11 cellular contexts compared by ENCODE assay signal in genomic region chr14:56131865-56132830, GRCh38. TPM values are rescaled to one million over a fixed set of nuclear protein-coding genes. Genes with fewer than 3 reads are reported as not detected.
DNase-seq lines count a peak whose midpoint lies in the region; ATAC-seq and TF ChIP-seq lines count a peak whose summit lies in the region.
"Had no signal": no experiment of that assay in that cellular context is flagged by ENCODE, and none has a peak within 500 bp of the region (broad histone marks: within the 10 kb centered on the region; RNA-seq: fewer than 3 reads in every experiment).

No MANE protein-coding gene starts in this region.

- H3K4ac ChIP-seq in mesendoderm (ENCODE audit: low read depth, low read length): no peak overlapping the region

- H3K23ac ChIP-seq in mesendoderm (ENCODE audit: low read length): no peak overlapping the region

- H3K27me3 ChIP-seq in BLaER1 treated with 17β-estradiol and CSF1 and Interleukin-3, amounts not matched to agents 10 nM and 100 nM: no peaks in the 10 kb centered on the region
- no peaks in the 10 kb centered on the region for H3K27me3 ChIP-seq in DND-41 (ENCODE audit: insufficient read depth, low read length, poor library complexity)
- no peaks in the 10 kb centered on the region for H3K27me3 ChIP-seq in mesendoderm (ENCODE audit: insufficient read depth, low read length, poor library complexity)

- CTCF ChIA-PET in T-cell (lab: Charles Lee): interaction anchor here (0.8 to 1.2 kb wide), 2 partner anchors 9 to 398 kb away, joined by 3 read pairs; no protein-coding TSS in a partner anchor

- H3K9ac ChIP-seq in BLaER1 treated with 17β-estradiol and CSF1 and Interleukin-3, amounts not matched to agents 10 nM and 100 nM: peak overlapping the region in 2 of 11 experiments; percentile 4 to 9; a peak in 2 of 22 replicates
- H3K9ac ChIP-seq in DND-41 (ENCODE audit: low read depth, low read length): no peak overlapping the region
- no peak overlapping the region for H3K9ac ChIP-seq in mesendoderm (ENCODE audit: low read length)
- H3K9ac ChIP-seq: KMS-11 had no signal

- H4K20me1 ChIP-seq in BLaER1 treated with 17β-estradiol and CSF1 and Interleukin-3, amounts not matched to agents 10 nM and 100 nM: peaks cover 25 to 100% (median 75%) of the 10 kb centered on the region in 11 experiments; a peak in 21 of 22 replicates
- H4K20me1 ChIP-seq in DND-41 (ENCODE audit: insufficient read depth, low read length): peaks cover 83% of the 10 kb centered on the region

- peaks cover 74 to 100% (median 87%) of the 10 kb centered on the region in 10 experiments for H3K4me1 ChIP-seq in BLaER1 treated with 17β-estradiol and CSF1 and Interleukin-3, amounts not matched to agents 10 nM and 100 nM
- H3K4me1 ChIP-seq in DND-41 (ENCODE audit: insufficient read depth, low read length) (peaks cover 83% of the 10 kb centered on the region), mesendoderm (ENCODE audit: control insufficient read depth, low read depth, low read length) (peaks cover 3% of the 10 kb centered on the region)

- H3K4me2 ChIP-seq in BLaER1 treated with 17β-estradiol and CSF1 and Interleukin-3, amounts not matched to agents 10 nM and 100 nM: peak overlapping the region; percentile 51 to 98 (median 94)
- no peak overlapping the region for H3K4me2 ChIP-seq in DND-41 (ENCODE audit: insufficient read depth, low read length)
- no peak overlapping the region for H3K4me2 ChIP-seq in mesendoderm (ENCODE audit: low read length)
- H3K4me2 ChIP-seq: KMS-11 had no signal

- no peaks in the 10 kb centered on the region for H3K9me3 ChIP-seq in BLaER1 treated with 17β-estradiol and CSF1 and Interleukin-3, amounts not matched to agents 10 nM and 100 nM (replicated peaks in 1 of 11)
- H3K9me3 ChIP-seq in DND-41 (ENCODE audit: insufficient read depth, low read length, severe bottlenecking): no peaks in the 10 kb centered on the region

- H2AFZ ChIP-seq in DND-41 (ENCODE audit: low read depth, low read length): no peak overlapping the region

- no peaks in the 10 kb centered on the region for H3K9me3 Mint-ChIP-seq in T-cell
- H3K9me3 Mint-ChIP-seq: CD8-positive, alpha-beta memory T cell had no signal

- ATAC-seq in DND-41 (ENCODE audit: insufficient read depth, low read depth) (no peak), T-cell (replicated peaks in 1 of 4) (peak in 1 of 4 experiments; percentile 50), GM21447 (IDR thresholded peaks at IDR 0.05; ENCODE audit: unreplicated experiment) (no peak), GM21515 (IDR thresholded peaks at IDR 0.05; ENCODE audit: unreplicated experiment) (no peak)

- no CpG with 5 or more reads among the region's 14 CpGs for WGBS in mesendoderm (ENCODE audit: extremely low coverage, insufficient coverage, low lambda C conversion rate)

- H2BK120ac ChIP-seq in mesendoderm (ENCODE audit: low read depth, low read length): no peak overlapping the region

- no peak overlapping the region for H2BK5ac ChIP-seq in mesendoderm (ENCODE audit: low read length)

- H3K18ac ChIP-seq in mesendoderm (ENCODE audit: low read length): no peak overlapping the region

- no peak overlapping the region for H2BK15ac ChIP-seq in mesendoderm (replicated peaks; ENCODE audit: low read depth)

- H3K79me1 ChIP-seq in mesendoderm (ENCODE audit: low read length): peaks cover 4% of the 10 kb centered on the region

- H3K27me3 Mint-ChIP-seq in T-cell: peaks cover 3 to 8% of the 10 kb centered on the region in 2 donors

- H3K4me3 Mint-ChIP-seq in T-cell: peak overlapping the region in 2 of 3 donors; percentile 15 to 18

- H2AK5ac ChIP-seq in mesendoderm (ENCODE audit: low read length): no peak overlapping the region

- no peaks in the 10 kb centered on the region for H3K36me3 ChIP-seq in BLaER1 treated with 17β-estradiol and CSF1 and Interleukin-3, amounts not matched to agents 10 nM and 100 nM
- 0 out of 2 replicates have a peak, but pooled peaks cover 3% of the 10 kb centered on the region for H3K36me3 ChIP-seq in DND-41 (ENCODE audit: insufficient read depth, low read length)
- H3K36me3 ChIP-seq in mesendoderm (ENCODE audit: control insufficient read depth, insufficient read depth, low read length): no peaks in the 10 kb centered on the region

- no peak overlapping the region for H4K8ac ChIP-seq in mesendoderm (ENCODE audit: low read depth, low read length)

- H3K56ac ChIP-seq in mesendoderm (ENCODE audit: low read length): peak overlapping the region; percentile 12

- H3K27ac ChIP-seq in BLaER1 treated with 17β-estradiol and CSF1 and Interleukin-3, amounts not matched to agents 10 nM and 100 nM: peak overlapping the region in 8 of 11 experiments; percentile 2 to 80 (median 28); a peak in 11 of 22 replicates
- peak overlapping the region; percentile 5; the same call in 1 of the 2 replicates for H3K27ac ChIP-seq in DND-41 (ENCODE audit: low read length)
- H3K27ac ChIP-seq in mesendoderm (ENCODE audit: low read depth, low read length): no peak overlapping the region
- H3K27ac ChIP-seq: KMS-11 had no signal

- no peak overlapping the region for H3K27ac Mint-ChIP-seq in T-cell
- H3K27ac Mint-ChIP-seq: CD8-positive, alpha-beta memory T cell had no signal

- H3K4me1 Mint-ChIP-seq in T-cell: peaks cover 42 to 71% (median 43%) of the 10 kb centered on the region in 3 donors

- H3K79me2 ChIP-seq in DND-41 (ENCODE audit: insufficient read depth, low read length) (peaks cover 100% of the 10 kb centered on the region), mesendoderm (ENCODE audit: control insufficient read depth, insufficient read depth, low read length) (peaks cover 3% of the 10 kb centered on the region)

- DNase-seq in DND-41 (no peak), T-cell (no peak), mesendoderm (no peak), GF-D8 (lab: John Stamatoyannopoulos, UW) (no peak), EL (no peak)
- DNase-seq: CD8-positive, alpha-beta memory T cell; cerebellar nuclear complex had no signal

- no peaks in the 10 kb centered on the region for H3K36me3 Mint-ChIP-seq in T-cell

- H3K4me3 ChIP-seq in BLaER1 treated with 17β-estradiol and CSF1 and Interleukin-3, amounts not matched to agents 10 nM and 100 nM: no peak overlapping the region; a peak in 1 of 20 replicates
- no peak overlapping the region for H3K4me3 ChIP-seq in DND-41 (ENCODE audit: low read depth in 1 of 2, low read length in 2 of 2)
- H3K4me3 ChIP-seq in mesendoderm (ENCODE audit: low read length): no peak overlapping the region

- H4K5ac ChIP-seq in mesendoderm (ENCODE audit: low read length): no peak overlapping the region

- no peak for TF ChIP-seq CTCF in DND-41 (IDR thresholded peaks at IDR 0.05; ENCODE audit: borderline replicate concordance, extremely low read depth, low read length, poor library complexity, severe bottlenecking)

- POLR2A ChIA-PET in T-cell (lab: Charles Lee): interaction anchor here in 1 of 2 donors (0.6 to 1.0 kb wide), 2 partner anchors 8 to 53 kb away, joined by 3 read pairs; no protein-coding TSS in a partner anchor

RNA-seq across cellular contexts. Expression of gene PELI2, which starts 13.9 kb away (rescaled TPM):
- total RNA-seq in T-cell: 10 to 100 TPM in 3 of 5 donors, 1 to 10 TPM in 2; 9.0 to 12.7 (median 10.5) TPM
- polyA plus RNA-seq in mesendoderm (2013, experiment 1 of 2): 5.8 TPM
- polyA plus RNA-seq in mesendoderm (2013, experiment 2 of 2): 5.1 TPM

Comparison
In these comparisons a context has a peak if more than half of its experiments do, and no peak if none do; other contexts are left out.
1. H3K4me2 ChIP-seq: peak in BLaER1 treated with 17β-estradiol and CSF1 and Interleukin-3, amounts not matched to agents 10 nM and 100 nM (11 of 11); none in DND-41 (single experiment) and mesendoderm (single experiment).